In genomic region chr3:184561329-184562145, GRCh38 we compare ENCODE assay signal across 8 cellular contexts. TPM values are rescaled to one million over a fixed set of nuclear protein-coding genes. Genes with fewer than 3 reads are reported as not detected.
DNase-seq lines count a peak whose midpoint lies in the region; ATAC-seq, FAIRE-seq and TF ChIP-seq lines count a peak whose summit lies in the region.

EPHB3 (plus strand) TSS chr3:184561785; CDS start chr3:184562236, 451 bp downstream.

- peak; percentile 93 for FAIRE-seq in GM12892 (lab: Jason Lieb, UNC)

- no peak within 1 kb of the TSS for H2AK5ac ChIP-seq in trophoblast cell (ENCODE audit: low read length)

- H3K14ac ChIP-seq in trophoblast cell (ENCODE audit: low read length), result peak within 1 kb of the TSS; percentile 84

- peaks cover 29% of the 10 kb centered on the region for H3K79me2 ChIP-seq in trophoblast cell (ENCODE audit: control insufficient read depth, insufficient read depth, low read length, poor library complexity)

- H4K12ac ChIP-seq in trophoblast cell (ENCODE audit: low read depth, low read length), result peak within 1 kb of the TSS; percentile 8

- DNase-seq in GM12892 (ENCODE audit: insufficient read length) (peak; percentile 93), NCI-H146 treated with DMSO at 0.1 percent for 48 hours (lab: John Stamatoyannopoulos, UW; ENCODE audit: unreplicated experiment) (peak; percentile 87), T-helper 1 cell (peak; percentile 68 to 87 (median 80)), amniotic stem cell (lab: John Stamatoyannopoulos, UW) (peak; percentile 100), heart left ventricle (peak; percentile 99 to 100 (median 99)), trophoblast cell (peak; percentile 100), transverse colon (peak; percentile 99)

- H2BK12ac ChIP-seq in trophoblast cell (ENCODE audit: low read length), result no peak within 1 kb of the TSS

- H4K91ac ChIP-seq in trophoblast cell (ENCODE audit: low read depth, low read length), result peak within 1 kb of the TSS; percentile 45

- TF ChIP-seq POLR2A in GM12892 (IDR thresholded peaks at IDR 0.05; ENCODE audit: low read depth, low read length), result no peak
- TF ChIP-seq POLR2A in heart left ventricle (IDR thresholded peaks at IDR 0.05), result peak; percentile 76 to 95
- TF ChIP-seq POLR2A in transverse colon (IDR thresholded peaks at IDR 0.05), result peak; percentile 95

- H3K27ac ChIP-seq in heart left ventricle, result peak within 1 kb of the TSS in 8 of 12 donors; percentile 29 to 73 (median 60)
- no peak within 1 kb of the TSS for H3K27ac ChIP-seq in trophoblast cell (ENCODE audit: low read depth, low read length)
- H3K27ac ChIP-seq in transverse colon, result peak within 1 kb of the TSS; percentile 76 to 88 (median 83)

- peak; percentile 91 to 100 (median 100) for TF ChIP-seq CTCF in heart left ventricle (IDR thresholded peaks at IDR 0.05)
- peak; percentile 94 to 100 (median 98) for TF ChIP-seq CTCF in transverse colon (IDR thresholded peaks at IDR 0.05)

- ATAC-seq in HG02885 (IDR thresholded peaks at IDR 0.05; ENCODE audit: poor library complexity, unreplicated experiment) (peak; percentile 87), heart left ventricle (peak; percentile 96 to 98 (median 98))

- peak within 1 kb of the TSS; percentile 39 for H3K9ac ChIP-seq in trophoblast cell (ENCODE audit: low read length)

- TF ChIP-seq EP300 in transverse colon (IDR thresholded peaks at IDR 0.05; ENCODE audit: low read depth), result no peak

- H3K4me1 ChIP-seq in heart left ventricle, result peaks cover 0 to 41% (median 19%) of the 10 kb centered on the region in 12 donors
- peaks cover 26 to 32% of the 10 kb centered on the region in 2 experiments for H3K4me1 ChIP-seq in trophoblast cell (ENCODE audit: control insufficient read depth in 1 of 2, insufficient read depth in 2 of 2, low read length in 2 of 2)
- H3K4me1 ChIP-seq in transverse colon, result peaks cover 20 to 68% (median 47%) of the 10 kb centered on the region in 4 donors

- H3K4ac ChIP-seq in trophoblast cell (ENCODE audit: low read depth, low read length), result peak within 1 kb of the TSS; percentile 90

- H3K4me3 ChIP-seq in heart left ventricle (peak within 1 kb of the TSS; percentile 41 to 82 (median 66)), trophoblast cell (ENCODE audit: low read depth, low read length) (peak within 1 kb of the TSS; percentile 79), transverse colon (peak within 1 kb of the TSS; percentile 61 to 77 (median 69))

- H3K36me3 ChIP-seq in heart left ventricle (no peaks in the 10 kb centered on the region), trophoblast cell (ENCODE audit: control insufficient read depth in 1 of 2, insufficient read depth in 2 of 2, low read length in 2 of 2) (no peaks in the 10 kb centered on the region), transverse colon (no peaks in the 10 kb centered on the region)

- H4K8ac ChIP-seq in trophoblast cell (ENCODE audit: low read depth, low read length), result peak within 1 kb of the TSS; percentile 45

- H3K23ac ChIP-seq in trophoblast cell (ENCODE audit: low read length), result no peak within 1 kb of the TSS

- intact Hi-C loops in heart left ventricle (cut with DNase I) (loop anchor here in 9 of 10 donors (1.0 kb wide), 5 partner anchors 150 to 217 kb away; no protein-coding TSS in a partner anchor), transverse colon (cut with DNase I; ENCODE audit: low total_unique reads) (loop anchor here (1.0 kb wide), 2 partner anchors 166 to 216 kb away; no protein-coding TSS in a partner anchor)

- peak within 1 kb of the TSS; percentile 79 for H3K18ac ChIP-seq in trophoblast cell (ENCODE audit: low read length)

- H3K27me3 ChIP-seq in heart left ventricle, result peaks cover 0 to 22% (median 4%) of the 10 kb centered on the region in 9 donors
- no peaks in the 10 kb centered on the region for H3K27me3 ChIP-seq in trophoblast cell (ENCODE audit: insufficient read depth, low read length)
- no peaks in the 10 kb centered on the region for H3K27me3 ChIP-seq in transverse colon

- in situ Hi-C loops in transverse colon (cut with MboI; ENCODE audit: low pct_ligation_motif_present in 1 of 4, low pct_unique_long_range_greater_than_20kb in 1 of 4, low sequenced_read_pairs in 3 of 4), result no loop called here

- peak within 1 kb of the TSS; percentile 26 for H2AFZ ChIP-seq in trophoblast cell (ENCODE audit: insufficient read depth, low read length, poor library complexity)

- H3K4me2 ChIP-seq in trophoblast cell (ENCODE audit: low read length), result peak within 1 kb of the TSS; percentile 57

- 0 to 1% (median 1%) methylated on average over 21 to 74 of the region's 74 CpGs for WGBS in heart left ventricle, 4 donors
- no CpG with 5 or more reads among the region's 74 CpGs for WGBS in trophoblast cell (ENCODE audit: extremely low coverage, insufficient coverage, insufficient read length)
- 0% methylated on average over 1 to 43 of the region's 74 CpGs for WGBS in transverse colon (ENCODE audit: low coverage in 1 of 2), 2 donors

- peaks cover 27% of the 10 kb centered on the region for H3K79me1 ChIP-seq in trophoblast cell (ENCODE audit: low read length)

- peak within 1 kb of the TSS; percentile 27 for H2BK5ac ChIP-seq in trophoblast cell (ENCODE audit: low read depth, low read length, poor library complexity)

- H3K9me3 ChIP-seq in heart left ventricle (no peaks in the 10 kb centered on the region), trophoblast cell (ENCODE audit: insufficient read depth, low read depth, low read length) (no peaks in the 10 kb centered on the region), transverse colon (no peaks in the 10 kb centered on the region)

- H2BK120ac ChIP-seq in trophoblast cell (ENCODE audit: insufficient read depth, low read length, poor library complexity), result peak within 1 kb of the TSS; percentile 52

RNA-seq across cellular contexts. Expression of gene EPHB3, which starts in this region (rescaled TPM):
- polyA plus RNA-seq in GM12892 (2012; ENCODE audit: missing spikeins), result not detected
- total RNA-seq in heart left ventricle (1 to 10 TPM in 8 of 9 donors, under 1 TPM in 1; 1.00 to 4.6 (median 2.4) TPM), transverse colon (10 to 100 TPM in 1 of 4 donors, 1 to 10 TPM in 3; 4.1 to 17.7 (median 6.7) TPM)
- polyA plus RNA-seq in heart left ventricle, result 1 to 10 TPM; 1.4 TPM
- polyA plus RNA-seq in trophoblast cell (2013), result 11.1 and 12.0 TPM in 2 replicates
